In genomic region chr9:120397453-120397852, GRCh38 we compare ENCODE assay signal across 13 cellular contexts.
A peak's percentile ranks its signal among the peaks of the same experiment; 100 is the strongest.
DNase-seq lines count a peak whose midpoint lies in the region; ATAC-seq and TF ChIP-seq lines count a peak whose summit lies in the region.
"Had no signal": no experiment of that assay in that cellular context is flagged by ENCODE, and none has a peak within 500 bp of the region (broad histone marks: within the 10 kb centered on the region; RNA-seq: fewer than 3 reads in every experiment).

No MANE protein-coding gene starts in this region.

- peaks cover 20 to 33% (median 25%) of the 10 kb centered on the region in 4 donors for H3K4me1 Mint-ChIP-seq in CD4-positive, alpha-beta memory T cell
- no peaks in the 10 kb centered on the region for H3K4me1 Mint-ChIP-seq in neural crest cell
- peaks cover 24% of the 10 kb centered on the region for H3K4me1 Mint-ChIP-seq in activated T-cell treated with anti-CD3 and anti-CD28 coated beads, Interleukin-2, amount 50 U/mL, for 4 hours (ENCODE audit: low read depth)
- H3K4me1 Mint-ChIP-seq in activated naive CD8-positive, alpha-beta T cell treated with anti-CD3 and anti-CD28 coated beads, Interleukin-2, amount 50 U/mL, for 24 hours, result peaks cover 45% of the 10 kb centered on the region

- POLR2A ChIA-PET in CD4-positive, alpha-beta memory T cell (lab: Charles Lee; ENCODE audit: partially characterized antibody), result no interaction called here

- no peak overlapping the region for H3K4me3 Mint-ChIP-seq in CD4-positive, alpha-beta memory T cell
- no peak overlapping the region for H3K4me3 Mint-ChIP-seq in neural crest cell
- H3K4me3 Mint-ChIP-seq in activated T-cell treated with anti-CD3 and anti-CD28 coated beads, Interleukin-2, amount 50 U/mL, for 4 hours, result no peak overlapping the region
- H3K4me3 Mint-ChIP-seq in activated naive CD8-positive, alpha-beta T cell treated with anti-CD3 and anti-CD28 coated beads, Interleukin-2, amount 50 U/mL, for 24 hours, result no peak overlapping the region
- H3K4me3 Mint-ChIP-seq: HFFc6 had no signal

- H3K9me3 ChIP-seq in CD4-positive, alpha-beta memory T cell (ENCODE audit: control insufficient read depth in 1 of 2, low read length in 2 of 2), result no peaks in the 10 kb centered on the region

- H3K4me1 ChIP-seq in CD4-positive, alpha-beta memory T cell (ENCODE audit: insufficient read depth, low read length), result peaks cover 22% of the 10 kb centered on the region

- no peaks in the 10 kb centered on the region for H3K9me3 Mint-ChIP-seq in CD4-positive, alpha-beta memory T cell
- no peaks in the 10 kb centered on the region for H3K9me3 Mint-ChIP-seq in neural crest cell
- no peaks in the 10 kb centered on the region for H3K9me3 Mint-ChIP-seq in activated T-cell treated with anti-CD3 and anti-CD28 coated beads, Interleukin-2, amount 50 U/mL, for 4 hours
- H3K9me3 Mint-ChIP-seq in activated naive CD8-positive, alpha-beta T cell treated with anti-CD3 and anti-CD28 coated beads, Interleukin-2, amount 50 U/mL, for 24 hours, result no peaks in the 10 kb centered on the region
- H3K9me3 Mint-ChIP-seq: HFFc6 had no signal

- TF ChIP-seq CTCF in brain microvascular endothelial cell (IDR thresholded peaks at IDR 0.05; ENCODE audit: low read depth, low read length, missing control alignments) (no peak), neural crest cell (conservative IDR thresholded peaks at IDR 0.05) (no peak)

- intact Hi-C loops in CD4-positive, alpha-beta memory T cell (cut with micrococcal nuclease), result no loop called here

- no peaks in the 10 kb centered on the region for H3K27me3 Mint-ChIP-seq in CD4-positive, alpha-beta memory T cell
- no peaks in the 10 kb centered on the region for H3K27me3 Mint-ChIP-seq in neural crest cell (ENCODE audit: low read depth)
- no peaks in the 10 kb centered on the region for H3K27me3 Mint-ChIP-seq in activated T-cell treated with anti-CD3 and anti-CD28 coated beads, Interleukin-2, amount 50 U/mL, for 4 hours (ENCODE audit: low read depth)
- H3K27me3 Mint-ChIP-seq in activated naive CD8-positive, alpha-beta T cell treated with anti-CD3 and anti-CD28 coated beads, Interleukin-2, amount 50 U/mL, for 24 hours, result no peaks in the 10 kb centered on the region

- peaks cover 59% of the 10 kb centered on the region for H3K36me3 ChIP-seq in CD4-positive, alpha-beta memory T cell (ENCODE audit: insufficient read depth, low read length)
- peaks cover 2% of the 10 kb centered on the region for H3K36me3 ChIP-seq in brain microvascular endothelial cell (replicated peaks)

- peak overlapping the region in 4 of 7 donors; percentile 3 to 75 (median 48) for H3K27ac Mint-ChIP-seq in CD4-positive, alpha-beta memory T cell
- H3K27ac Mint-ChIP-seq in neural crest cell (ENCODE audit: unreplicated experiment), result peak overlapping the region; percentile 91
- no peak overlapping the region for H3K27ac Mint-ChIP-seq in activated naive CD8-positive, alpha-beta T cell treated with anti-CD3 and anti-CD28 coated beads, Interleukin-2, amount 50 U/mL, for 24 hours
- H3K27ac Mint-ChIP-seq: HFFc6 had no signal

- H3K27ac ChIP-seq in CD4-positive, alpha-beta memory T cell (ENCODE audit: low read depth, low read length), result no peak overlapping the region
- H3K27ac ChIP-seq in brain microvascular endothelial cell, result peak overlapping the region; percentile 65

- ATAC-seq in HG02852 (IDR thresholded peaks at IDR 0.05; ENCODE audit: unreplicated experiment), result no peak
- ATAC-seq in activated T-cell treated with anti-CD3 and anti-CD28 coated beads, Interleukin-2, amount 50 U/mL, for 4 hours, result no peak
- no peak for ATAC-seq in activated naive CD8-positive, alpha-beta T cell treated with anti-CD3 and anti-CD28 coated beads, Interleukin-2, amount 50 U/mL, for 24 hours

- H3K4me3 ChIP-seq in CD4-positive, alpha-beta memory T cell (ENCODE audit: low read length in 2 of 2), result no peak overlapping the region
- H3K4me3 ChIP-seq in brain microvascular endothelial cell (ENCODE audit: low read depth, low read length), result no peak overlapping the region

- H3K27me3 ChIP-seq in CD4-positive, alpha-beta memory T cell (ENCODE audit: insufficient read depth, low read length), result no peaks in the 10 kb centered on the region
- H3K27me3 ChIP-seq in brain microvascular endothelial cell (replicated peaks), result no peaks in the 10 kb centered on the region

- in situ Hi-C loops in brain microvascular endothelial cell (cut with HindIII; ENCODE audit: low pct_ligation_motif_present, low sequenced_read_pairs), result no loop called here

- peaks cover 66 to 80% of the 10 kb centered on the region in 2 donors for H3K36me3 Mint-ChIP-seq in CD4-positive, alpha-beta memory T cell
- H3K36me3 Mint-ChIP-seq in neural crest cell (ENCODE audit: low read depth), result peaks cover 19% of the 10 kb centered on the region
- peaks cover 54% of the 10 kb centered on the region for H3K36me3 Mint-ChIP-seq in activated T-cell treated with anti-CD3 and anti-CD28 coated beads, Interleukin-2, amount 50 U/mL, for 4 hours (ENCODE audit: insufficient read depth)
- peaks cover 60% of the 10 kb centered on the region for H3K36me3 Mint-ChIP-seq in activated naive CD8-positive, alpha-beta T cell treated with anti-CD3 and anti-CD28 coated beads, Interleukin-2, amount 50 U/mL, for 24 hours (ENCODE audit: low read depth)

- CTCF ChIA-PET in CD4-positive, alpha-beta memory T cell (lab: Charles Lee; ENCODE audit: partially characterized antibody), result interaction anchor here (0.7 kb wide), 1 partner anchor 37 kb away, joined by 3 read pairs; no protein-coding TSS in a partner anchor

- DNase-seq in CD4-positive, alpha-beta memory T cell, result no peak
- DNase-seq in HT1080 (ENCODE audit: low read depth), result peak; percentile 23
- no peak for DNase-seq in brain microvascular endothelial cell
- no peak for DNase-seq in neural crest cell (ENCODE audit: low read depth, low spot score)
- DNase-seq in activated CD4-positive, CD25-positive, alpha-beta regulatory T cell treated with anti-CD3 and anti-CD28 coated beads, Interleukin-2, amount 50 U/mL, for 72 hours, result no peak
- no peak for DNase-seq in activated T-cell treated with anti-CD3 and anti-CD28 coated beads, Interleukin-2, amount 50 U/mL, for 4 hours
- no peak for DNase-seq in activated naive CD8-positive, alpha-beta T cell treated with anti-CD3 and anti-CD28 coated beads, Interleukin-2, amount 50 U/mL, for 24 hours
- DNase-seq: C1 segment of cervical spinal cord, DMS53, GOT3, HFFc6, NCI-H345 had no signal
